Comparison of ENCODE assay signal across 1 cellular context in genomic region chr17:36608794-36609497, GRCh38.
A peak's percentile ranks its signal among the peaks of the same experiment; 100 is the strongest.
TF ChIP-seq lines count a peak whose summit lies in the region.

No MANE protein-coding gene starts in this region.

TF ChIP-seq in HepG2, 621 proteins besides CTCF, POLR2A, EP300 and RAD21 (continued from another document):
- peak; percentile 94 for TF ChIP-seq ZBTB33 (CRISPR knock-in tag; IDR thresholded peaks at IDR 0.05)
- TF ChIP-seq POLR2G (IDR thresholded peaks at IDR 0.05; ENCODE audit: low read depth, low read length): 0 out of 2 replicates have a peak, but pooled peaks have one; percentile 9
- TF ChIP-seq DRAP1 (CRISPR knock-in tag; IDR thresholded peaks at IDR 0.05): no peak
- TF ChIP-seq AGO2 (optimal IDR thresholded peaks at IDR 0.05; ENCODE audit: low read depth, low read length): peak; percentile 27
- peak; percentile 16 for TF ChIP-seq YY1 (IDR thresholded peaks at IDR 0.05; ENCODE audit: insufficient read depth, insufficient replicate concordance, low read depth, low read length)
TF ChIP-seq in HepG2: peak in this region for 4.
